30 cellular contexts compared by ENCODE assay signal in the genomic region with DNA sequence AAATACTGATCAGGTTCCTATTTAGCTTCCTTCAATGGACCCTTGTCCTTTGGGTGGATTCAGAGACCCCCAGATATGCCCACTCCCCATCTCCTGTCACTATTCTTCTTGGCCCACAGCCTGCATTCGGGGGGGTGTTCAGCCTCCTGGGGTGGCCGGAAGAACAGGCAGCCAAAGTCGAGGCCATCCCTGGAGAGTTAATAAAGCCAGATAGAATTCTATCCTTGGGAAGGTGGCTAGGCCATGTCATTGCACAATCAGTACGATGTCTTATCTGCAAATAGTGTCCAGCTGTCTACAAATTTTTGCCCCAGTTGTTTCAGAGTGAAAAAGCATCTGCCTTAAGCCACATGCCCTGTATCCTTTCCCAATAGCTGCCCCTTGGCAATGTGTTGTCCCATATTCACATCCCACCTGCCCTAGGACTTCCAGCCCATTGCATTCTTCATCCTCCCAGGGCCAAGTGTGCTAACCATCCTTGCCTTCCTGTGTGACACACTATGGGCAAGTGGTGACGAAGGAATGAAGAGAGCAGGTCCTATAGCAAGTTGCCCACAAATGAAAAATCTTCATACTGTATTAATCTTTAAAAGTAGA. TPM values are rescaled to one million over a fixed set of nuclear protein-coding genes. Genes with fewer than 3 reads are reported as not detected.
"Had no signal": no experiment of that assay in that cellular context is flagged by ENCODE, and none has a peak within 500 bp of the region (broad histone marks: within the 10 kb centered on the region; RNA-seq: fewer than 3 reads in every experiment).

No MANE protein-coding gene starts in this region.

- H3K27me3 Mint-ChIP-seq: naive thymus-derived CD8-positive, alpha-beta T cell; type B pancreatic cell had no signal

- H3K36me3 Mint-ChIP-seq: stimulated activated effector memory CD8-positive, alpha-beta T cell treated with anti-CD3 and anti-CD28 coated beads, Interleukin-12 subunit alpha, Interleukin-12 subunit beta, amount 100 ng/mL, for 72 hours; type B pancreatic cell had no signal

- DNase-seq: dorsolateral prefrontal cortex; effector CD4-positive, alpha-beta T cell; foreskin keratinocyte; glutamatergic neuron; heart right ventricle; hippocampal formation; left cardiac atrium; left lung; lower lobe of right lung; naive thymus-derived CD8-positive, alpha-beta T cell; nephron progenitor cell; occipital lobe; ovary; posterior cingulate gyrus; psoas muscle; stimulated activated CD4-positive, alpha-beta T cell treated with anti-CD3 and anti-CD28 coated beads, Interleukin-2, amount 100 ng/mL, for 24 hours; stimulated activated CD4-positive, alpha-beta T cell treated with anti-CD3 and anti-CD28 coated beads, Interleukin-4, amount 100 ng/mL, for 24 hours; stimulated activated naive CD4-positive, alpha-beta T cell treated with Interleukin-2 at 50 U/mL for 16 hours; stomach; thyroid gland had no signal

- H3K36me3 ChIP-seq: gastroesophageal sphincter, heart right ventricle, left lung, lower lobe of right lung, ovary, stomach, thyroid gland had no signal

- H3K27ac Mint-ChIP-seq: nephron progenitor cell; stimulated activated effector memory CD8-positive, alpha-beta T cell treated with anti-CD3 and anti-CD28 coated beads, Interleukin-12 subunit alpha, Interleukin-12 subunit beta, amount 100 ng/mL, for 72 hours; type B pancreatic cell had no signal

- H3K4me3 Mint-ChIP-seq: naive thymus-derived CD8-positive, alpha-beta T cell; nephron progenitor cell; stimulated activated effector memory CD8-positive, alpha-beta T cell treated with anti-CD3 and anti-CD28 coated beads, Interleukin-12 subunit alpha, Interleukin-12 subunit beta, amount 100 ng/mL, for 72 hours; type B pancreatic cell had no signal

- H3K4me3 ChIP-seq: dorsolateral prefrontal cortex, gastroesophageal sphincter, heart right ventricle, left lung, lower lobe of right lung, ovary, psoas muscle, stomach, thyroid gland had no signal

- FAIRE-seq: colon, islet of Langerhans had no signal

- H3K4me1 Mint-ChIP-seq: nephron progenitor cell had no signal

- H3K27ac ChIP-seq: dorsolateral prefrontal cortex, epithelial cell of prostate, foreskin keratinocyte, gastroesophageal sphincter, heart right ventricle, left lung, lower lobe of right lung, ovary, psoas muscle, stomach, thyroid gland had no signal

- H3K27me3 ChIP-seq: foreskin keratinocyte, gastroesophageal sphincter, heart right ventricle, left lung, ovary, stomach, thyroid gland had no signal

- H3K4me1 ChIP-seq: psoas muscle, thyroid gland had no signal

- H3K9me3 ChIP-seq: gastroesophageal sphincter, lower lobe of right lung, ovary, psoas muscle, thyroid gland had no signal

- ATAC-seq: esophagus mucosa; foreskin keratinocyte; gastroesophageal sphincter; heart right ventricle; left lung; lower lobe of right lung; naive thymus-derived CD8-positive, alpha-beta T cell; psoas muscle; sciatic nerve; stimulated activated effector memory CD8-positive, alpha-beta T cell treated with anti-CD3 and anti-CD28 coated beads, Interleukin-12 subunit alpha, Interleukin-12 subunit beta, amount 100 ng/mL, for 72 hours had no signal

RNA-seq across cellular contexts. Expression of a gene that starts 53.3 kb away (rescaled TPM):
- total RNA-seq: cerebellum, kidney epithelial cell had no signal
